ENCODE assay signal across 21 cellular contexts in genomic region chr12:85466906-85467305, GRCh38.
DNase-seq lines count a peak whose midpoint lies in the region; ATAC-seq and TF ChIP-seq lines count a peak whose summit lies in the region.
"Had no signal": no experiment of that assay in that cellular context is flagged by ENCODE, and none has a peak within 500 bp of the region (broad histone marks: within the 10 kb centered on the region; RNA-seq: fewer than 3 reads in every experiment).

No MANE protein-coding gene starts in this region.

- H3K4me3 ChIP-seq in brain microvascular endothelial cell (ENCODE audit: low read depth, low read length) = no peak overlapping the region
- H3K4me3 ChIP-seq in HAP-1 = no peak overlapping the region
- H3K4me3 ChIP-seq: A549, SK-N-MC, tibial artery had no signal

- in situ Hi-C loops in brain microvascular endothelial cell (cut with HindIII; ENCODE audit: low pct_ligation_motif_present, low sequenced_read_pairs) = no loop called here
- in situ Hi-C loops in HAP-1 (cut with MboI; ENCODE audit: low sequenced_read_pairs) = no loop called here

- DNase-seq in EH (ENCODE audit: low read depth) = peak; percentile 7
- DNase-seq in M059J (ENCODE audit: low read depth) = peak; percentile 10
- DNase-seq in brain microvascular endothelial cell = peak; percentile 19
- DNase-seq in iris pigment epithelial cell (ENCODE audit: low read depth) = peak; percentile 60
- DNase-seq in HAP-1 (ENCODE audit: low spot score in 2 of 2) = no peak
- DNase-seq in islet precursor cell = no peak
- DNase-seq: activated CD8-positive, alpha-beta T cell treated with anti-CD3 and anti-CD28 coated beads for 36 hours; AML-193; CD4-positive, alpha-beta T cell; NCI-H446 treated with DMSO at 0.1 percent for 48 hours; stimulated activated naive CD8-positive, alpha-beta T cell treated with anti-CD3 and anti-CD28 coated beads, Interleukin-15, amount 100 ng/mL, for 72 hours; T-helper 17 cell; tibial artery had no signal

- H3K36me3 ChIP-seq in brain microvascular endothelial cell (replicated peaks) = no peaks in the 10 kb centered on the region
- H3K36me3 ChIP-seq in HAP-1 (replicated peaks) = no peaks in the 10 kb centered on the region
- H3K36me3 ChIP-seq: tibial artery had no signal

- no peak for TF ChIP-seq CTCF in brain microvascular endothelial cell (IDR thresholded peaks at IDR 0.05; ENCODE audit: low read depth, low read length, missing control alignments)

- ATAC-seq in GM21390 (IDR thresholded peaks at IDR 0.05; ENCODE audit: unreplicated experiment) = no peak
- ATAC-seq in HG02623 (IDR thresholded peaks at IDR 0.05; ENCODE audit: unreplicated experiment) = no peak
- ATAC-seq: A549; activated CD8-positive, alpha-beta T cell treated with anti-CD3 and anti-CD28 coated beads for 36 hours; activated T-helper 17 cell treated with anti-CD3 and anti-CD28 coated beads, Interleukin-2, amount 50 U/mL, for 72 hours; foreskin keratinocyte; left lobe of liver; stimulated activated naive CD8-positive, alpha-beta T cell treated with anti-CD3 and anti-CD28 coated beads, Interleukin-15, amount 100 ng/mL, for 72 hours; T-helper 17 cell had no signal

- H3K9me3 ChIP-seq in HAP-1 = no peaks in the 10 kb centered on the region

- H3K27ac ChIP-seq in brain microvascular endothelial cell = no peak overlapping the region
- H3K27ac ChIP-seq: A549, foreskin keratinocyte, RWPE1, SK-N-MC had no signal

- peaks cover 5% of the 10 kb centered on the region for H3K4me1 ChIP-seq in HAP-1

- H3K27me3 ChIP-seq in brain microvascular endothelial cell (replicated peaks) (no peaks in the 10 kb centered on the region), HAP-1 (ENCODE audit: low read depth) (peaks cover 6% of the 10 kb centered on the region)
- H3K27me3 ChIP-seq: foreskin keratinocyte, tibial artery had no signal

Comparison
In these comparisons a context has a peak if more than half of its experiments do, and no peak if none do; other contexts are left out.
1. DNase-seq: peak in EH (single experiment), M059J (single experiment), brain microvascular endothelial cell (single experiment) and iris pigment epithelial cell (single experiment); none in HAP-1 (0 of 2) and islet precursor cell (single experiment).